In the genomic region with DNA sequence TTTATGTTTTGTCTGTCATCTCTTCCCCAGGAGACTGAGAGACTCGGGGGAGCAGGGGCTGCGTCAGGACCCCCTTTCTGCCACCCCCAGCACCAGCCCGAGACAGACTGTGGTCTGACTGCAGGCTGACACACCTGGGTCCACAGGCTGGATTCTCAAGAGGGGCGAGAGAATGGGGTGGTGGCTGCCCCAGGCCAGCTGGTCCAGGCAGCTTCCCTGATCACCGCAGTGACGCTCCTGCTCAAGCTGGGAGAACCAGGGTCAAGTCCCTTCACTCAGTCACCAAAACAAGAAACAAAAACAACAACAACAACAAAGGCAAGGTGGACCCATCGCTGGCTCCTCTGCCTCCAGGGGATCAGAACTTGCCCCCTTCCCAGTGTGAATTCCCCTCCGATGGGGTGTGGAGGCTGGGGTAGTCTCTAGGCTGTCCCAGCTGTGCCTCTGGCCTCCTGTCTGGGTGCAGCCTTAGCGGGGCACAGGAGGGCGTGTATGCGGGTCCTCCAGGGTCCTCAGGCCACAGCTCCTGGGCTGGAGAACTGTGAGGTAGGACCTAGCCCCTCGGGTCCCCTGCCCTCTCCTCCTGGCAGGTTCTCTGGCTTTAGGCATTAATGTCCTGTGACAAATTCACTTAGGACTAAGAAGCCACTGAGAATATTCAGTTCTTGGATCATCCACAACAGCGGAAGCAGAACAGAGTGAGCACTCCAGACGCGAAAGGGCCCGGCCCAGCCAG, we compare ENCODE assay signal across 20 cellular contexts. TPM values are rescaled to one million over a fixed set of nuclear protein-coding genes. Genes with fewer than 3 reads are reported as not detected.
DNase-seq lines count a peak whose midpoint lies in the region; ATAC-seq and TF ChIP-seq lines count a peak whose summit lies in the region.
"Had no signal": no experiment of that assay in that cellular context is flagged by ENCODE, and none has a peak within 500 bp of the region (broad histone marks: within the 10 kb centered on the region; RNA-seq: fewer than 3 reads in every experiment).

No MANE protein-coding gene starts in this region.

- no peaks in the 10 kb centered on the region for H3K36me3 ChIP-seq in heart right ventricle
- H3K36me3 ChIP-seq in aorta (ENCODE audit: control insufficient read depth in 1 of 2, insufficient read depth in 2 of 2, low read length in 1 of 2) = no peaks in the 10 kb centered on the region
- no peaks in the 10 kb centered on the region for H3K36me3 ChIP-seq in thyroid gland

- H3K36me3 Mint-ChIP-seq in dendritic cell treated with granulocyte-macrophage colony-stimulating factor and Interleukin-4, amounts not matched to agents 40 ng/mL and 50 ng/mL, for 4 days (ENCODE audit: low read depth) = peaks cover 55% of the 10 kb centered on the region
- no peaks in the 10 kb centered on the region for H3K36me3 Mint-ChIP-seq in neural crest cell (ENCODE audit: low read depth)
- no peaks in the 10 kb centered on the region for H3K36me3 Mint-ChIP-seq in activated T-cell treated with anti-CD3 and anti-CD28 coated beads, Interleukin-2, amount 50 U/mL, for 72 hours (ENCODE audit: insufficient read depth in 2 of 2)

- H3K27me3 Mint-ChIP-seq in dendritic cell treated with granulocyte-macrophage colony-stimulating factor and Interleukin-4, amounts not matched to agents 40 ng/mL and 50 ng/mL, for 4 days = no peaks in the 10 kb centered on the region
- H3K27me3 Mint-ChIP-seq in neural crest cell (ENCODE audit: low read depth) = no peaks in the 10 kb centered on the region
- no peaks in the 10 kb centered on the region for H3K27me3 Mint-ChIP-seq in activated T-cell treated with anti-CD3 and anti-CD28 coated beads, Interleukin-2, amount 50 U/mL, for 72 hours (ENCODE audit: low read depth)
- H3K27me3 Mint-ChIP-seq: CD4-positive, CD25-positive, alpha-beta regulatory T cell had no signal

- peaks cover 77% of the 10 kb centered on the region for H3K4me1 Mint-ChIP-seq in dendritic cell treated with granulocyte-macrophage colony-stimulating factor and Interleukin-4, amounts not matched to agents 40 ng/mL and 50 ng/mL, for 4 days (ENCODE audit: low read depth)
- H3K4me1 Mint-ChIP-seq in neural crest cell = peaks cover 13% of the 10 kb centered on the region
- H3K4me1 Mint-ChIP-seq in activated T-cell treated with anti-CD3 and anti-CD28 coated beads, Interleukin-2, amount 50 U/mL, for 72 hours (ENCODE audit: low read depth) = peaks cover 24% of the 10 kb centered on the region

- H3K4me1 ChIP-seq in heart right ventricle (peaks cover 0 to 37% (median 0%) of the 10 kb centered on the region in 9 donors), aorta (ENCODE audit: control insufficient read depth in 1 of 2, insufficient read depth in 2 of 2, low read length in 2 of 2) (no peaks in the 10 kb centered on the region), thyroid gland (peaks cover 21 to 28% of the 10 kb centered on the region in 2 donors)

- H3K9me3 ChIP-seq in heart right ventricle = no peaks in the 10 kb centered on the region
- no peaks in the 10 kb centered on the region for H3K9me3 ChIP-seq in aorta (ENCODE audit: control insufficient read depth, low read length)
- no peaks in the 10 kb centered on the region for H3K9me3 ChIP-seq in thyroid gland

- no peaks in the 10 kb centered on the region for H3K27me3 ChIP-seq in heart right ventricle
- H3K27me3 ChIP-seq in aorta (ENCODE audit: control insufficient read depth in 1 of 2, insufficient read depth in 2 of 2, low read length in 1 of 2) = no peaks in the 10 kb centered on the region
- no peaks in the 10 kb centered on the region for H3K27me3 ChIP-seq in thyroid gland

- no peak for TF ChIP-seq POLR2A in thyroid gland (IDR thresholded peaks at IDR 0.05)

- ATAC-seq in Right ventricle myocardium superior (ENCODE audit: poor library complexity) (no peak), heart right ventricle (no peak), aorta (ENCODE audit: low FRiP score) (no peak)
- no peak for ATAC-seq in activated T-cell treated with anti-CD3 and anti-CD28 coated beads, Interleukin-2, amount 50 U/mL, for 72 hours (replicated peaks in 1 of 2)

- H3K4me3 Mint-ChIP-seq in dendritic cell treated with granulocyte-macrophage colony-stimulating factor and Interleukin-4, amounts not matched to agents 40 ng/mL and 50 ng/mL, for 4 days = no peak overlapping the region
- H3K4me3 Mint-ChIP-seq in neural crest cell = no peak overlapping the region
- no peak overlapping the region for H3K4me3 Mint-ChIP-seq in activated T-cell treated with anti-CD3 and anti-CD28 coated beads, Interleukin-2, amount 50 U/mL, for 72 hours

- no peaks in the 10 kb centered on the region for H3K9me3 Mint-ChIP-seq in dendritic cell treated with granulocyte-macrophage colony-stimulating factor and Interleukin-4, amounts not matched to agents 40 ng/mL and 50 ng/mL, for 4 days
- H3K9me3 Mint-ChIP-seq in neural crest cell = no peaks in the 10 kb centered on the region
- no peaks in the 10 kb centered on the region for H3K9me3 Mint-ChIP-seq in activated T-cell treated with anti-CD3 and anti-CD28 coated beads, Interleukin-2, amount 50 U/mL, for 72 hours

- DNase-seq in Right ventricle myocardium superior (peak; percentile 25), heart right ventricle (no peak), neural crest cell (ENCODE audit: low read depth, low spot score) (no peak), aorta (peak; percentile 36 to 61), thyroid gland (no peak), pons (ENCODE audit: low spot score) (no peak)
- no peak for DNase-seq in activated T-cell treated with anti-CD3 and anti-CD28 coated beads, Interleukin-2, amount 50 U/mL, for 72 hours
- DNase-seq: ACHN; CD4-positive, CD25-positive, alpha-beta regulatory T cell; EL; GF-D8; Kasumi-1; NCI-H1417; NCI-H187; NCI-H446; NCI-H526; OCI-M1; SHP77 had no signal

- H3K27ac ChIP-seq in heart right ventricle (no peak overlapping the region), aorta (ENCODE audit: low read depth in 1 of 2, low read length in 2 of 2) (no peak overlapping the region), thyroid gland (peak overlapping the region in 1 of 3 donors; percentile 58)
- H3K27ac ChIP-seq: 22Rv1 had no signal

- intact Hi-C loops in Right ventricle myocardium superior (cut with DNase I) = no loop called here
- intact Hi-C loops in heart right ventricle (cut with DNase I) = no loop called here
- intact Hi-C loops in dendritic cell treated with granulocyte-macrophage colony-stimulating factor and Interleukin-4, amounts not matched to agents 40 ng/mL and 50 ng/mL, for 4 days (cut with micrococcal nuclease) = loop anchor here (5.0 kb wide), 1 partner anchor 39 kb away; no protein-coding TSS in a partner anchor
- intact Hi-C loops in aorta (cut with DNase I) = no loop called here
- intact Hi-C loops in thyroid gland (cut with DNase I) = no loop called here

- 90 to 92% methylated on average over 16 of the region's 16 CpGs for WGBS in heart right ventricle, 2 donors
- 92 to 94% methylated on average over 15 to 16 of the region's 16 CpGs for WGBS in aorta, 2 donors
- WGBS in thyroid gland, 2 donors = 82 to 93% methylated on average over 14 to 15 of the region's 16 CpGs

- TF ChIP-seq CTCF in heart right ventricle (IDR thresholded peaks at IDR 0.05) (no peak), neural crest cell (conservative IDR thresholded peaks at IDR 0.05) (no peak), thyroid gland (IDR thresholded peaks at IDR 0.05) (no peak)

- H3K27ac Mint-ChIP-seq in dendritic cell treated with granulocyte-macrophage colony-stimulating factor and Interleukin-4, amounts not matched to agents 40 ng/mL and 50 ng/mL, for 4 days = peak overlapping the region; percentile 85
- H3K27ac Mint-ChIP-seq in neural crest cell (ENCODE audit: unreplicated experiment) = peak overlapping the region; percentile 27
- no peak overlapping the region for H3K27ac Mint-ChIP-seq in activated T-cell treated with anti-CD3 and anti-CD28 coated beads, Interleukin-2, amount 50 U/mL, for 72 hours
- H3K27ac Mint-ChIP-seq: CD4-positive, CD25-positive, alpha-beta regulatory T cell had no signal

- no peak overlapping the region for H3K4me3 ChIP-seq in heart right ventricle
- no peak overlapping the region for H3K4me3 ChIP-seq in aorta (ENCODE audit: low read length in 2 of 2)
- H3K4me3 ChIP-seq in thyroid gland (replicated peaks in 1 of 3) = no peak overlapping the region

RNA-seq across cellular contexts. Expression of gene PRKAG2, which starts 40.6 kb away (rescaled TPM):
- 120 TPM for total RNA-seq in Right ventricle myocardium superior
- 100 to 1,000 TPM; 101 to 156 (median 121) TPM for total RNA-seq in heart right ventricle
- 10 to 100 TPM; 52.4 to 68.0 TPM for polyA plus RNA-seq in heart right ventricle
- total RNA-seq in neural crest cell = 11.8 and 12.5 TPM in 2 replicates
- 10 to 100 TPM; 52.3 to 69.9 TPM for total RNA-seq in aorta
- polyA plus RNA-seq in aorta = 10 to 100 TPM; 34.0 to 52.8 TPM
- 10 to 100 TPM; 19.5 to 30.8 (median 27.6) TPM for total RNA-seq in thyroid gland
- 10 to 100 TPM; 23.2 to 28.4 TPM for total RNA-seq in activated T-cell treated with anti-CD3 and anti-CD28 coated beads, Interleukin-2, amount 50 U/mL, for 72 hours

Comparison
In these comparisons a context has a peak if more than half of its experiments do, and no peak if none do; other contexts are left out.
1. DNase-seq: peak in Right ventricle myocardium superior (single experiment) and aorta (2 of 2); none in heart right ventricle (0 of 2), neural crest cell (single experiment), thyroid gland (0 of 2), pons (single experiment) and activated T-cell treated with anti-CD3 and anti-CD28 coated beads, Interleukin-2, amount 50 U/mL, for 72 hours (0 of 2).